ENCODE assay signal across 35 cellular contexts in genomic region chr15:72445426-72445825, GRCh38. TPM values are rescaled to one million over a fixed set of nuclear protein-coding genes. Genes with fewer than 3 reads are reported as not detected.
DNase-seq lines count a peak whose midpoint lies in the region; ATAC-seq, FAIRE-seq and TF ChIP-seq lines count a peak whose summit lies in the region.
"Had no signal": no experiment of that assay in that cellular context is flagged by ENCODE, and none has a peak within 500 bp of the region (broad histone marks: within the 10 kb centered on the region; RNA-seq: fewer than 3 reads in every experiment).

No MANE protein-coding gene starts in this region.

- H3K36me3 ChIP-seq in HepG2 (replicated peaks in 1 of 2; ENCODE audit: control insufficient read depth in 1 of 2, insufficient read depth in 2 of 2, low read length in 2 of 2): no peaks in the 10 kb centered on the region
- no peaks in the 10 kb centered on the region for H3K36me3 ChIP-seq in right lobe of liver
- H3K36me3 ChIP-seq in effector memory CD4-positive, alpha-beta T cell (ENCODE audit: control insufficient read depth, insufficient read depth, low read length): no peaks in the 10 kb centered on the region
- H3K36me3 ChIP-seq: left lung, suprapubic skin, upper lobe of left lung had no signal

- intact Hi-C loops in HepG2 (cut with micrococcal nuclease; ENCODE audit: unreplicated experiment): no loop called here
- intact Hi-C loops in right lobe of liver (cut with DNase I): no loop called here

- H3K9ac ChIP-seq in HepG2 (ENCODE audit: insufficient read depth, low read depth, low read length): no peak overlapping the region
- H3K9ac ChIP-seq: parathyroid adenoma had no signal

- H2AFZ ChIP-seq in HepG2 (ENCODE audit: low read length): no peak overlapping the region
- H2AFZ ChIP-seq: parathyroid adenoma, PC-9 had no signal

- no TSS peak for BruUV-seq in HepG2 (replicated peaks; lab: Mats Ljungman, UMichigan)

- H3K9me3 ChIP-seq in HepG2 (ENCODE audit: low read length) (no peaks in the 10 kb centered on the region), right lobe of liver (no peaks in the 10 kb centered on the region)
- no peaks in the 10 kb centered on the region for H3K9me3 ChIP-seq in effector memory CD4-positive, alpha-beta T cell (ENCODE audit: control insufficient read depth, low read length)
- H3K9me3 ChIP-seq: left lung, suprapubic skin, upper lobe of left lung had no signal

- H3K27ac ChIP-seq in HepG2 (ENCODE audit: extremely low read length, insufficient read depth, low read length) (no peak overlapping the region), right lobe of liver (no peak overlapping the region)
- no peak overlapping the region for H3K27ac ChIP-seq in effector memory CD4-positive, alpha-beta T cell (ENCODE audit: insufficient read depth, low read length, poor library complexity, severe bottlenecking)
- H3K27ac ChIP-seq: left lung, parathyroid adenoma, PC-9, suprapubic skin, upper lobe of left lung had no signal

- FAIRE-seq in HepG2 (lab: Jason Lieb, UNC): no peak
- FAIRE-seq: islet of Langerhans had no signal

- POLR2A ChIA-PET in HepG2 (lab: Yijun Ruan, JAX): no interaction called here

- TF ChIP-seq RAD21 in HepG2 (CRISPR knock-in tag; IDR thresholded peaks at IDR 0.05): no peak

- H3K4me2 ChIP-seq in HepG2 (ENCODE audit: low read depth, low read length): no peak overlapping the region
- H3K4me2 ChIP-seq: PC-9, smooth muscle cell had no signal

- TF ChIP-seq POLR2A in HepG2 (IDR thresholded peaks at IDR 0.05; ENCODE audit: insufficient read depth in 1 of 2, low read depth in 2 of 2, low read length in 2 of 2) (no peak), right lobe of liver (IDR thresholded peaks at IDR 0.05) (no peak)

- 0 out of 2 replicates have a peak, but pooled peaks cover under 1% of the 10 kb centered on the region for H3K4me1 ChIP-seq in HepG2 (ENCODE audit: insufficient read depth, low read length)
- no peaks in the 10 kb centered on the region for H3K4me1 ChIP-seq in right lobe of liver
- H3K4me1 ChIP-seq in effector memory CD4-positive, alpha-beta T cell (ENCODE audit: control insufficient read depth, insufficient read depth, low read length, poor library complexity, severe bottlenecking): no peaks in the 10 kb centered on the region
- H3K4me1 ChIP-seq: left lung, parathyroid adenoma, suprapubic skin, upper lobe of left lung had no signal

- ATAC-seq in HepG2: no peak
- no peak for ATAC-seq in right lobe of liver
- ATAC-seq in HG03196 (IDR thresholded peaks at IDR 0.05; ENCODE audit: unreplicated experiment): no peak
- ATAC-seq: activated CD4-positive, alpha-beta T cell treated with anti-CD3 and anti-CD28 coated beads for 36 hours; activated CD8-positive, alpha-beta T cell treated with anti-CD3 and anti-CD28 coated beads for 36 hours; esophagus mucosa; HCT116; left lung; Right ventricle myocardium inferior had no signal

- TF ChIP-seq EP300 in HepG2 (IDR thresholded peaks at IDR 0.05; ENCODE audit: low read depth in 2 of 2, low read length in 2 of 2) (no peak), HepG2 (CRISPR knock-in tag; IDR thresholded peaks at IDR 0.05; ENCODE audit: borderline replicate concordance) (no peak)

- TF ChIP-seq CTCF in HepG2 (CRISPR knock-in tag; IDR thresholded peaks at IDR 0.05): no peak
- no peak for TF ChIP-seq CTCF in right lobe of liver (IDR thresholded peaks at IDR 0.05)
- no peak for TF ChIP-seq CTCF in retinal pigment epithelial cell (conservative IDR thresholded peaks at IDR 0.05; ENCODE audit: low read depth, low read length)

- no peak overlapping the region for H3K4me3 ChIP-seq in HepG2 (replicated peaks in 1 of 3; ENCODE audit: insufficient read depth in 1 of 3, low read depth in 2 of 3, low read length in 3 of 3)
- no peak overlapping the region for H3K4me3 ChIP-seq in right lobe of liver
- H3K4me3 ChIP-seq in retinal pigment epithelial cell (ENCODE audit: low read length): no peak overlapping the region
- H3K4me3 ChIP-seq in effector memory CD4-positive, alpha-beta T cell (ENCODE audit: insufficient read depth, low read depth, low read length, poor library complexity, severe bottlenecking): no peak overlapping the region
- H3K4me3 ChIP-seq: left lung, PC-9, smooth muscle cell, suprapubic skin, upper lobe of left lung had no signal

- in situ Hi-C loops in HepG2 (cut with HindIII; ENCODE audit: extremely low pct_ligation_motif_present, low pct_unique_long_range_greater_than_20kb): no loop called here

- H3K27me3 ChIP-seq in HepG2 (ENCODE audit: control insufficient read depth in 1 of 2, insufficient read depth in 2 of 2, low read length in 2 of 2) (no peaks in the 10 kb centered on the region; a peak in 1 of 5 replicates), right lobe of liver (no peaks in the 10 kb centered on the region)
- no peaks in the 10 kb centered on the region for H3K27me3 ChIP-seq in effector memory CD4-positive, alpha-beta T cell (replicated peaks; ENCODE audit: control insufficient read depth, insufficient read depth, low read length, poor library complexity, severe bottlenecking)
- H3K27me3 ChIP-seq: left lung, suprapubic skin, upper lobe of left lung had no signal

- no peak for DNase-seq in HepG2 (ENCODE audit: low spot score)
- DNase-seq in right lobe of liver: no peak
- peak; percentile 33 for DNase-seq in NCI-H146 treated with DMSO at 0.1 percent for 48 hours (lab: John Stamatoyannopoulos, UW; ENCODE audit: unreplicated experiment)
- DNase-seq in NCI-H82 (lab: John Stamatoyannopoulos, UW): peak; percentile 94
- peak; percentile 28 for DNase-seq in retinal pigment epithelial cell (ENCODE audit: low read depth)
- DNase-seq in effector memory CD4-positive, alpha-beta T cell: no peak
- no peak for DNase-seq in NCI-H1694 treated with DMSO at 0.1 percent for 48 hours (lab: John Stamatoyannopoulos, UW)
- DNase-seq: activated CD4-positive, alpha-beta T cell treated with anti-CD3 and anti-CD28 coated beads for 36 hours; activated CD8-positive, alpha-beta memory T cell treated with anti-CD3 and anti-CD28 coated beads, Interleukin-2, amount 50 U/mL, for 48 hours; activated CD8-positive, alpha-beta T cell treated with anti-CD3 and anti-CD28 coated beads for 36 hours; activated naive CD4-positive, alpha-beta T cell treated with Interleukin-2 at 50 U/mL for 16 hours; dermis blood vessel endothelial cell; glutamatergic neuron; IMR-90; left lung; mesenchymal stem cell; PC-9; retina; stimulated activated CD4-positive, alpha-beta T cell treated with anti-CD3 and anti-CD28 coated beads, Interleukin-1b, Interleukin-23, amount 100 ng/mL, for 48 hours; stimulated activated naive CD4-positive, alpha-beta T cell treated with Interleukin-2 at 50 U/mL for 16 hours; T-helper 2 cell; upper lobe of left lung had no signal

- no peaks in the 10 kb centered on the region for H4K20me1 ChIP-seq in HepG2 (ENCODE audit: insufficient read depth, low read length)

- H3K79me2 ChIP-seq in HepG2 (ENCODE audit: insufficient read depth, low read length): no peaks in the 10 kb centered on the region
- H3K79me2 ChIP-seq: parathyroid adenoma had no signal

- CTCF ChIA-PET in HepG2 (lab: Yijun Ruan, JAX; ENCODE audit: low intra/inter-chr PET ratio, low total read pairs): no interaction called here

- 0% methylated on average over 1 of the region's 1 CpG for WGBS in HepG2 (ENCODE audit: low lambda C conversion rate)
- WGBS in right lobe of liver (ENCODE audit: insufficient coverage, low coverage, low lambda C conversion rate, missing lambda C conversion rate): 60% methylated on average over 1 of the region's 1 CpG

RNA-seq across cellular contexts. Expression of gene ARIH1, which starts 28.7 kb away (rescaled TPM):
- total RNA-seq in HepG2 (2016; rRNA removed; fragmentation: Illumina TruSeq; extraction: Trizol) (59.8 and 86.6 TPM in 2 replicates), right lobe of liver (10 to 100 TPM; 19.3 to 84.7 (median 69.9) TPM)
- total RNA-seq in HepG2 (2016; cell fraction: cytosol; rRNA removed; fragmentation: Illumina TruSeq; extraction: Trizol; ENCODE audit: low read depth): 14.0 and 16.1 TPM in 2 replicates
- total RNA-seq in HepG2 (2016; cell fraction: insoluble cytoplasmic fraction; rRNA removed; fragmentation: Illumina TruSeq; extraction: Trizol): 61.7 and 80.6 TPM in 2 replicates
- 28.0 and 28.9 TPM in 2 replicates for total RNA-seq in HepG2 (2016; cell fraction: membrane; rRNA removed; fragmentation: Illumina TruSeq; extraction: Trizol)
- total RNA-seq in HepG2 (2016; cell fraction: nucleus; rRNA removed; fragmentation: Illumina TruSeq; extraction: Trizol): 56.2 and 63.4 TPM in 2 replicates
- 38.8 TPM in 2 replicates for polyA plus RNA-seq in HepG2 (2011; rRNA removed)
- 12.6 and 18.8 TPM in 2 replicates for polyA plus RNA-seq in HepG2 (2011; cell fraction: cytosol; rRNA removed)
- polyA plus RNA-seq in HepG2 (2011; cell fraction: nucleus; rRNA removed): 31.9 and 33.5 TPM in 2 replicates
- 43.8 and 62.8 TPM in 2 replicates for polyA plus RNA-seq in HepG2 (2012)
- polyA plus RNA-seq in HepG2 (2016; cell fraction: cytosol; fragmentation: Illumina TruSeq; extraction: Trizol; ENCODE audit: low read depth): 3.8 TPM in 2 replicates
- 62.5 and 68.7 TPM in 2 replicates for polyA plus RNA-seq in HepG2 (2016; cell fraction: insoluble cytoplasmic fraction; fragmentation: Illumina TruSeq; extraction: Trizol; ENCODE audit: low read depth)
- polyA plus RNA-seq in HepG2 (2016; cell fraction: membrane; fragmentation: Illumina TruSeq; extraction: Trizol; ENCODE audit: low read depth): 11.2 and 12.2 TPM in 2 replicates
- polyA plus RNA-seq in HepG2 (2016; cell fraction: nucleus; fragmentation: Illumina TruSeq; extraction: Trizol; ENCODE audit: insufficient read depth, low read depth): 72.1 and 79.2 TPM in 2 replicates
- 85.1 and 129 TPM in 2 replicates for polyA minus RNA-seq in HepG2 (2011; rRNA and poly(A)+ RNA removed; ENCODE audit: low replicate concordance)
- 56.6 and 72.9 TPM in 2 replicates for polyA minus RNA-seq in HepG2 (2011; cell fraction: cytosol; rRNA and poly(A)+ RNA removed)
- 81.6 and 98.1 TPM in 2 replicates for polyA minus RNA-seq in HepG2 (2011; cell fraction: nucleus; rRNA and poly(A)+ RNA removed)

RNA-seq across cellular contexts. Expression of gene TMEM202, which starts 47.3 kb away (rescaled TPM):
- not detected in 2 replicates for total RNA-seq in HepG2 (2016; rRNA removed; fragmentation: Illumina TruSeq; extraction: Trizol)
- total RNA-seq in HepG2 (2016; cell fraction: cytosol; rRNA removed; fragmentation: Illumina TruSeq; extraction: Trizol; ENCODE audit: low read depth): not detected in 2 replicates
- not detected in 2 replicates for total RNA-seq in HepG2 (2016; cell fraction: insoluble cytoplasmic fraction; rRNA removed; fragmentation: Illumina TruSeq; extraction: Trizol)
- not detected in 2 replicates for total RNA-seq in HepG2 (2016; cell fraction: membrane; rRNA removed; fragmentation: Illumina TruSeq; extraction: Trizol)
- total RNA-seq in HepG2 (2016; cell fraction: nucleus; rRNA removed; fragmentation: Illumina TruSeq; extraction: Trizol): not detected in 2 replicates
- polyA plus RNA-seq in HepG2 (2011; rRNA removed): not detected in 2 replicates
- polyA plus RNA-seq in HepG2 (2011; cell fraction: cytosol; rRNA removed): not detected in 2 replicates
- polyA plus RNA-seq in HepG2 (2011; cell fraction: nucleus; rRNA removed): not detected in 2 replicates
- polyA plus RNA-seq in HepG2 (2012): not detected in 2 replicates
- not detected in 2 replicates for polyA plus RNA-seq in HepG2 (2016; cell fraction: cytosol; fragmentation: Illumina TruSeq; extraction: Trizol; ENCODE audit: low read depth)
- not detected in 2 replicates for polyA plus RNA-seq in HepG2 (2016; cell fraction: insoluble cytoplasmic fraction; fragmentation: Illumina TruSeq; extraction: Trizol; ENCODE audit: low read depth)
- polyA plus RNA-seq in HepG2 (2016; cell fraction: membrane; fragmentation: Illumina TruSeq; extraction: Trizol; ENCODE audit: low read depth): not detected in 2 replicates
- polyA plus RNA-seq in HepG2 (2016; cell fraction: nucleus; fragmentation: Illumina TruSeq; extraction: Trizol; ENCODE audit: insufficient read depth, low read depth): not detected in 2 replicates
- polyA minus RNA-seq in HepG2 (2011; rRNA and poly(A)+ RNA removed; ENCODE audit: low replicate concordance): not detected in 2 replicates
- polyA minus RNA-seq in HepG2 (2011; cell fraction: cytosol; rRNA and poly(A)+ RNA removed): not detected in 2 replicates
- not detected in 2 replicates for polyA minus RNA-seq in HepG2 (2011; cell fraction: nucleus; rRNA and poly(A)+ RNA removed)
- not detected for total RNA-seq in right lobe of liver
- total RNA-seq: activated CD4-positive, alpha-beta T cell treated with anti-CD3 and anti-CD28 coated beads for 36 hours; activated CD8-positive, alpha-beta T cell treated with anti-CD3 and anti-CD28 coated beads for 36 hours; activated T-helper 1 cell treated with anti-CD3 and anti-CD28 coated beads, Interleukin-12 subunit alpha, Interleukin-12 subunit beta, Interleukin-2, Interleukin-4 antibody, amounts not matched to agents 30 ng/mL and 10 ng/mL and 1 ng/mL, durations not matched to agents 14 hours and 24 hours and 36 hours; dermis blood vessel endothelial cell; esophagus mucosa; fibroblast of villous mesenchyme; IMR-90; left lung; PC-9; Right ventricle myocardium inferior; smooth muscle cell; suprapubic skin; upper lobe of left lung had no signal
- polyA plus RNA-seq: adipose tissue, BJ, IMR-90, neural cell, smooth muscle cell had no signal

Comparison
In these comparisons a context has a peak if more than half of its experiments do, and no peak if none do; other contexts are left out.
1. DNase-seq: peak in NCI-H146 treated with DMSO at 0.1 percent for 48 hours (single experiment), NCI-H82 (single experiment) and retinal pigment epithelial cell (single experiment); none in HepG2 (single experiment), right lobe of liver (0 of 3), effector memory CD4-positive, alpha-beta T cell (0 of 3) and NCI-H1694 treated with DMSO at 0.1 percent for 48 hours (single experiment).